ENCODE assay signal across 8 cellular contexts in genomic region chr14:34322940-34323418, GRCh38.
A peak's percentile ranks its signal among the peaks of the same experiment; 100 is the strongest.
DNase-seq lines count a peak whose midpoint lies in the region; ATAC-seq and TF ChIP-seq lines count a peak whose summit lies in the region.

No MANE protein-coding gene starts in this region.

- no peaks in the 10 kb centered on the region for H3K27me3 ChIP-seq in Caco-2 (replicated peaks; ENCODE audit: control insufficient read depth, insufficient read depth, low read length)
- no peaks in the 10 kb centered on the region for H3K27me3 ChIP-seq in SJSA1 (replicated peaks)

- no peaks in the 10 kb centered on the region for H3K36me3 Mint-ChIP-seq in Caco-2 (ENCODE audit: insufficient read depth, unreplicated experiment)

- no peak overlapping the region for H3K4me3 ChIP-seq in Caco-2 (ENCODE audit: low read depth, low read length)
- no peak overlapping the region for H3K4me3 ChIP-seq in SJSA1

- BruUV-seq in Caco-2 (replicated peaks; lab: Mats Ljungman, UMichigan), result no TSS peak

- no peaks in the 10 kb centered on the region for H3K9me3 ChIP-seq in Caco-2
- no peaks in the 10 kb centered on the region for H3K9me3 ChIP-seq in SJSA1 (replicated peaks)

- H3K4me1 Mint-ChIP-seq in Caco-2 (ENCODE audit: low read depth, unreplicated experiment), result no peaks in the 10 kb centered on the region

- H3K4me3 Mint-ChIP-seq in Caco-2 (ENCODE audit: unreplicated experiment), result no peak overlapping the region

- CTCF ChIA-PET in Caco-2 (lab: Charles Lee), result interaction anchor here (0.6 to 1.9 kb wide), 10 partner anchors 9 to 647 kb away, joined by 3 to 8 read pairs (median 4); no protein-coding TSS in a partner anchor

- POLR2A ChIA-PET in Caco-2 (lab: Charles Lee), result no interaction called here

- intact Hi-C loops in Caco-2 (cut with micrococcal nuclease; ENCODE audit: unreplicated experiment) (loop anchor here (5.0 to 10.0 kb wide), 2 partner anchors 846 to 1748 kb away; no protein-coding TSS in a partner anchor), Right ventricle myocardium superior (cut with DNase I) (no loop called here)

- DNase-seq in Caco-2 (peak; percentile 56 to 71), M059J (ENCODE audit: low read depth) (peak; percentile 65), SJSA1 (ENCODE audit: low read depth in 1 of 2, low spot score in 2 of 2) (peak; percentile 29 to 54), Right ventricle myocardium superior (peak; percentile 65), retina (peak; percentile 35)
- DNase-seq in activated naive CD4-positive, alpha-beta T cell treated with Interleukin-2 at 50 U/mL for 16 hours, result peak; percentile 74

- H3K27ac Mint-ChIP-seq in Caco-2 (ENCODE audit: unreplicated experiment), result no peak overlapping the region

- no peaks in the 10 kb centered on the region for H3K36me3 ChIP-seq in Caco-2 (ENCODE audit: control insufficient read depth, insufficient read depth, low read length)
- H3K36me3 ChIP-seq in SJSA1, result no peaks in the 10 kb centered on the region

- peak; percentile 69 to 71 for TF ChIP-seq CTCF in Caco-2 (IDR thresholded peaks at IDR 0.05; ENCODE audit: insufficient read depth in 1 of 2, low read depth in 1 of 2, low read length in 1 of 2, severe bottlenecking in 1 of 2, unreplicated experiment in 1 of 2)

- ATAC-seq in GM21528 (IDR thresholded peaks at IDR 0.05; ENCODE audit: low FRiP score, unreplicated experiment), result peak; percentile 67
- ATAC-seq in Right ventricle myocardium superior (ENCODE audit: poor library complexity), result peak; percentile 80
- ATAC-seq in HG03108 (IDR thresholded peaks at IDR 0.05; ENCODE audit: unreplicated experiment), result no peak

- no peaks in the 10 kb centered on the region for H3K4me1 ChIP-seq in Caco-2
- H3K4me1 ChIP-seq in SJSA1 (replicated peaks), result no peaks in the 10 kb centered on the region

- H3K27me3 Mint-ChIP-seq in Caco-2 (ENCODE audit: insufficient read depth, unreplicated experiment), result no peaks in the 10 kb centered on the region

- no peak overlapping the region for H3K27ac ChIP-seq in SJSA1

- no peaks in the 10 kb centered on the region for H3K9me3 Mint-ChIP-seq in Caco-2 (ENCODE audit: unreplicated experiment)
